In the genomic region with DNA sequence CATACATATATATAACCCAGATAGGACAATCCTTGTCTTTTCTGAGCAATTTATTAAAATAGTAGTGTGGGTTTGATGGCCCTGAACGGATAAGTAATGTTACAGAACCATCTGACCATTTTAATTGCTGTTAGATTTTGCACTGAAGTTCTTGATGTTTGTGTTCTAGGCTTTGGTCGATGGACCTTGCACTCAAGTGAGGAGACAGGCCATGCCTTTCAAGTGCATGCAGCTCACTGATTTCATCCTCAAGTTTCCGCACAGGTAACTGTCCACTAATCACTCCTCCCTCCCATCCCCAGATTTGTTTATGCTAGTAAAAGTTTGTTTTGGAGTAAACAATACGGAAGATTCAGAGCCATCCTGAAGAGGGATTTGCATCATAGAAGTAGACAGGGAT, we compare ENCODE assay signal across 8 cellular contexts. TPM values are rescaled to one million over a fixed set of nuclear protein-coding genes. Genes with fewer than 3 reads are reported as not detected.
DNase-seq lines count a peak whose midpoint lies in the region; ATAC-seq and TF ChIP-seq lines count a peak whose summit lies in the region.

No MANE protein-coding gene starts in this region.

- H4K20me1 ChIP-seq in DND-41 (ENCODE audit: insufficient read depth, low read length) = peaks cover 36% of the 10 kb centered on the region
- peaks cover 23% of the 10 kb centered on the region for H4K20me1 ChIP-seq in OCI-LY7 (ENCODE audit: insufficient read depth, low read length)

- H3K4me1 ChIP-seq in DND-41 (ENCODE audit: insufficient read depth, low read length) (peaks cover 42% of the 10 kb centered on the region), OCI-LY7 (ENCODE audit: insufficient read depth, low read length, poor library complexity, severe bottlenecking) (peaks cover 40% of the 10 kb centered on the region), endodermal cell (ENCODE audit: control insufficient read depth, insufficient read depth, low read length) (peaks cover 4% of the 10 kb centered on the region), ovary (ENCODE audit: insufficient read depth) (peaks cover 7% of the 10 kb centered on the region)

- peak overlapping the region; percentile 93 for H3K4me3 Mint-ChIP-seq in endodermal cell

- no peak for DNase-seq in DND-41
- DNase-seq in OCI-LY7 (ENCODE audit: low spot score) = no peak
- DNase-seq in endodermal cell = no peak
- no peak for DNase-seq in ovary
- no peak for DNase-seq in NCI-H526 treated with DMSO at 0.1 percent for 48 hours (lab: John Stamatoyannopoulos, UW)
- no peak for DNase-seq in hippocampal formation (lab: John Stamatoyannopoulos, UW)

- no peak for TF ChIP-seq EP300 in ovary (IDR thresholded peaks at IDR 0.05)

- CTCF ChIA-PET in OCI-LY7 (lab: Charles Lee; ENCODE audit: unreplicated experiment) = no interaction called here

- no peaks in the 10 kb centered on the region for H3K9me2 ChIP-seq in OCI-LY7 (ENCODE audit: insufficient read depth, low read length)

- 92 to 100% methylated on average over 1 to 4 of the region's 4 CpGs for WGBS in endodermal cell (ENCODE audit: insufficient coverage in 1 of 2, insufficient read length in 1 of 2), 2 experiments
- 70 to 82% (median 80%) methylated on average over 4 of the region's 4 CpGs for WGBS in ovary, 3 donors

- H3K79me2 ChIP-seq in DND-41 (ENCODE audit: insufficient read depth, low read length) (peaks cover 41% of the 10 kb centered on the region), OCI-LY7 (ENCODE audit: insufficient read depth, low read depth, low read length) (peaks cover 48% of the 10 kb centered on the region)

- ATAC-seq in DND-41 (ENCODE audit: insufficient read depth, low read depth) (no peak), esophagus mucosa (no peak), HG03045 (IDR thresholded peaks at IDR 0.05; ENCODE audit: unreplicated experiment) (no peak)

- no peaks in the 10 kb centered on the region for H3K27me3 ChIP-seq in DND-41 (ENCODE audit: insufficient read depth, low read length, poor library complexity)
- H3K27me3 ChIP-seq in endodermal cell (ENCODE audit: control insufficient read depth, insufficient read depth, low read length, poor library complexity, severe bottlenecking) = no peaks in the 10 kb centered on the region
- H3K27me3 ChIP-seq in ovary = no peaks in the 10 kb centered on the region

- H3K27ac ChIP-seq in DND-41 (ENCODE audit: low read length) (peak overlapping the region; percentile 91), OCI-LY7 (ENCODE audit: low read depth, low read length, poor library complexity, severe bottlenecking) (peak overlapping the region; percentile 80), endodermal cell (ENCODE audit: low read depth, low read length) (no peak overlapping the region), ovary (peak overlapping the region in 1 of 2 donors; percentile 74)

- POLR2A ChIA-PET in OCI-LY7 (lab: Charles Lee) = interaction anchor here (0.9 to 1.6 kb wide), 4 partner anchors 13 to 67 kb away, joined by 3 to 6 read pairs (median 4); a partner anchor contains a TSS

- H3K4me2 ChIP-seq in DND-41 (ENCODE audit: insufficient read depth, low read length) (peak overlapping the region; percentile 93), OCI-LY7 (ENCODE audit: low read length) (peak overlapping the region; percentile 78)

- peaks cover 51% of the 10 kb centered on the region for H3K36me3 Mint-ChIP-seq in endodermal cell (ENCODE audit: low read depth)

- peaks cover 2% of the 10 kb centered on the region for H3K27me3 Mint-ChIP-seq in endodermal cell (ENCODE audit: insufficient read depth)

- TF ChIP-seq POLR2A in ovary (IDR thresholded peaks at IDR 0.05) = no peak

- peak overlapping the region; percentile 91 for H3K27ac Mint-ChIP-seq in endodermal cell

- no TSS peak for BruUV-seq in OCI-LY7 (replicated peaks; lab: Mats Ljungman, UMichigan)

- H2AFZ ChIP-seq in DND-41 (ENCODE audit: low read depth, low read length) = no peak overlapping the region
- H2AFZ ChIP-seq in OCI-LY7 (ENCODE audit: low read length) = no peak overlapping the region

- H3K36me3 ChIP-seq in DND-41 (ENCODE audit: insufficient read depth, low read length) (peaks cover 61% of the 10 kb centered on the region), OCI-LY7 (ENCODE audit: insufficient read depth, low read length) (peaks cover 62% of the 10 kb centered on the region), endodermal cell (ENCODE audit: control insufficient read depth, insufficient read depth, low read length) (peaks cover 50% of the 10 kb centered on the region), ovary (no peaks in the 10 kb centered on the region)

- peaks cover 16% of the 10 kb centered on the region for H3K4me1 Mint-ChIP-seq in endodermal cell

- H3K4me3 ChIP-seq in DND-41 (ENCODE audit: low read depth in 1 of 2, low read length in 2 of 2) = peak overlapping the region; percentile 86 to 97; a peak in 3 of 4 replicates
- H3K4me3 ChIP-seq in OCI-LY7 (ENCODE audit: low read depth, low read length, poor library complexity, severe bottlenecking) = peak overlapping the region; percentile 98
- H3K4me3 ChIP-seq in endodermal cell (ENCODE audit: low read length) = peak overlapping the region; percentile 100
- H3K4me3 ChIP-seq in ovary = peak overlapping the region; percentile 99

- peak overlapping the region; percentile 93 for H3K9ac ChIP-seq in DND-41 (ENCODE audit: low read depth, low read length)
- H3K9ac ChIP-seq in endodermal cell (ENCODE audit: extremely low read depth, low read length, poor library complexity, severe bottlenecking) = peak overlapping the region; percentile 89

- TF ChIP-seq CTCF in DND-41 (IDR thresholded peaks at IDR 0.05; ENCODE audit: borderline replicate concordance, extremely low read depth, low read length, poor library complexity, severe bottlenecking) (no peak), OCI-LY7 (conservative IDR thresholded peaks at IDR 0.05; ENCODE audit: low read length) (no peak), endodermal cell (conservative IDR thresholded peaks at IDR 0.05) (no peak), ovary (IDR thresholded peaks at IDR 0.05) (no peak)

- intact Hi-C loops in OCI-LY7 (cut with micrococcal nuclease; ENCODE audit: unreplicated experiment) = loop anchor here (5.0 to 10.0 kb wide), 2 partner anchors 259 to 1506 kb away; a partner anchor contains a TSS
- intact Hi-C loops in ovary (cut with DNase I) = loop anchor here in 3 of 4 donors (5.0 to 10.0 kb wide), 3 partner anchors 134 to 151 kb away; a partner anchor contains a TSS

- H3K9me3 Mint-ChIP-seq in endodermal cell = no peaks in the 10 kb centered on the region

- no peaks in the 10 kb centered on the region for H3K9me3 ChIP-seq in DND-41 (ENCODE audit: insufficient read depth, low read length, severe bottlenecking)
- no peaks in the 10 kb centered on the region for H3K9me3 ChIP-seq in OCI-LY7 (ENCODE audit: low read length)
- no peaks in the 10 kb centered on the region for H3K9me3 ChIP-seq in endodermal cell (ENCODE audit: control insufficient read depth, low read length)
- H3K9me3 ChIP-seq in ovary = no peaks in the 10 kb centered on the region

RNA-seq across cellular contexts. Expression of a gene that starts 1.3 kb away (rescaled TPM):
- total RNA-seq in OCI-LY7 (2014; rRNA removed; shearing (Covaris generic)) = 943 and 1,275 TPM in 2 replicates
- total RNA-seq in OCI-LY7 (2022) (2,858 and 3,153 TPM in 2 replicates), endodermal cell (1,000 to 10,000 TPM; 1,691 to 2,241 TPM), ovary (1,000 to 10,000 TPM in 5 of 7 donors, 100 to 1,000 TPM in 2; 668 to 4,413 (median 2,836) TPM), esophagus mucosa (1,667 TPM)
- polyA plus RNA-seq in endodermal cell (2013, experiment 1 of 2) = 1,100 TPM
- polyA plus RNA-seq in endodermal cell (2013, experiment 2 of 2) = 1,049 TPM
- 1,000 to 10,000 TPM; 1,943 to 2,259 TPM for polyA plus RNA-seq in ovary

RNA-seq across cellular contexts. Expression of a gene that starts 18.4 kb away (rescaled TPM):
- total RNA-seq in OCI-LY7 (2014; rRNA removed; shearing (Covaris generic)) = 0.10 and 0.16 TPM in 2 replicates
- total RNA-seq in OCI-LY7 (2022) = 0.80 and 1.3 TPM in 2 replicates
- 10 to 100 TPM in 1 of 2 donors, 1 to 10 TPM in 1; 6.9 to 13.7 TPM for total RNA-seq in endodermal cell
- 2.6 TPM for polyA plus RNA-seq in endodermal cell (2013, experiment 1 of 2)
- 2.4 TPM for polyA plus RNA-seq in endodermal cell (2013, experiment 2 of 2)
- 1 to 10 TPM; 2.1 to 9.3 (median 6.5) TPM for total RNA-seq in ovary
- polyA plus RNA-seq in ovary = 1 to 10 TPM; 2.3 to 9.2 TPM
- total RNA-seq in esophagus mucosa = 3.6 TPM

RNA-seq across cellular contexts. Expression of a gene that starts 47.4 kb away (rescaled TPM):
- not detected in 2 replicates for total RNA-seq in OCI-LY7 (2014; rRNA removed; shearing (Covaris generic))
- 0.27 and 0.65 TPM in 2 replicates for total RNA-seq in OCI-LY7 (2022)
- total RNA-seq in endodermal cell = 10 to 100 TPM; 17.0 to 19.3 TPM
- polyA plus RNA-seq in endodermal cell (2013, experiment 1 of 2) = 13.3 TPM
- 12.2 TPM for polyA plus RNA-seq in endodermal cell (2013, experiment 2 of 2)
- 1 to 10 TPM; 1.4 to 4.2 (median 3.8) TPM for total RNA-seq in ovary
- polyA plus RNA-seq in ovary = 1 to 10 TPM; 2.0 to 3.1 TPM
- total RNA-seq in esophagus mucosa = 0.56 TPM
